Comparison of ENCODE assay signal across 21 cellular contexts in the genomic region with DNA sequence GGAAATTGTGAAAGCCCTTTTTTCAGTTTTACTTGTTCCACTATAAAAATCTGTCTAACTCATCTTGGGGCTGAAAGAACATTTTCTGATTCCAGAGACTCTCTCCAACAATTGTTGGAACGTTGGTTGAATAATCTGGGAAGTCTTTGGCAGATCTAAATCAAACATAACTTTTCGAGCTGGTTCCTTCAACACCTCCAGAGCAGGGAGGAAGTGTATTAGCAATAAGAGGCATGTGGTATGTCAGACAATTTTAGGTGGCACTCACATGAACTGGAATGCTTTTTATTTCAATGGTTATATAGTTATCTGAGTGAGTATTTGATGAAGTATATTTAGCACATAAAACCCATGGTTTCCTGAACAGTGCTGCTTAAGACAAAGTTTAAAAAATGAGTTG.
"Had no signal": no experiment of that assay in that cellular context is flagged by ENCODE, and none has a peak within 500 bp of the region (broad histone marks: within the 10 kb centered on the region; RNA-seq: fewer than 3 reads in every experiment).

No MANE protein-coding gene starts in this region.

- H3K4me2 ChIP-seq: SK-N-SH had no signal

- H3K9me3 Mint-ChIP-seq: activated CD4-positive, alpha-beta memory T cell treated with anti-CD3 and anti-CD28 coated beads for 36 hours; activated naive CD4-positive, alpha-beta T cell treated with anti-CD3 and anti-CD28 coated beads, Interleukin-2, amount 10 ng/mL, durations not matched to agents 7 days and 5 days; activated T-cell treated with anti-CD3 and anti-CD28 coated beads, Interleukin-2, amount 50 U/mL, for 72 hours; dendritic cell treated with granulocyte-macrophage colony-stimulating factor and Interleukin-4, amounts not matched to agents 40 ng/mL and 50 ng/mL, for 4 days; nephron progenitor cell; stimulated activated naive B cell treated with anti-CD40 and anti-IgM and Interleukin-4, amounts not matched to agents 10 μg/mL and 1 μg/mL and 100 μg/mL, for 72 hours had no signal

- H2AFZ ChIP-seq: parathyroid adenoma had no signal

- H3K4me1 Mint-ChIP-seq: activated naive CD4-positive, alpha-beta T cell treated with anti-CD3 and anti-CD28 coated beads, Interleukin-2, amount 10 ng/mL, durations not matched to agents 7 days and 5 days; stimulated activated naive B cell treated with anti-CD40 and anti-IgM and Interleukin-4, amounts not matched to agents 10 μg/mL and 1 μg/mL and 100 μg/mL, for 72 hours had no signal

- H3K27me3 ChIP-seq: upper lobe of right lung had no signal

- H3K79me2 ChIP-seq: parathyroid adenoma had no signal

- H3K9ac ChIP-seq: parathyroid adenoma, SK-N-SH had no signal

- DNase-seq: activated CD4-positive, alpha-beta memory T cell treated with anti-CD3 and anti-CD28 coated beads for 36 hours; activated CD4-positive, alpha-beta T cell treated with anti-CD3 and anti-CD28 coated beads for 48 hours; activated effector memory CD4-positive, alpha-beta T cell treated with anti-CD3 and anti-CD28 coated beads, Interleukin-2, amount 50 U/mL, for 16 hours; activated naive CD4-positive, alpha-beta T cell treated with anti-CD3 and anti-CD28 coated beads, Interleukin-2, amount 10 ng/mL, durations not matched to agents 7 days and 5 days; activated T-cell treated with anti-CD3 and anti-CD28 coated beads, Interleukin-2, amount 50 U/mL, for 72 hours; amygdala; effector CD4-positive, alpha-beta T cell; gastrocnemius medialis; mammary epithelial cell; midbrain; nephron progenitor cell; SK-N-SH; stimulated activated CD4-positive, alpha-beta T cell treated with anti-CD3 and anti-CD28 coated beads, Interleukin-2, amount 100 ng/mL, for 48 hours; stimulated activated CD8-positive, alpha-beta memory T cell treated with anti-CD3 and anti-CD28 coated beads, Interleukin-4, amount 100 ng/mL, for 48 hours; stimulated activated naive B cell treated with anti-CD40 and anti-IgM and Interleukin-4, amounts not matched to agents 10 μg/mL and 1 μg/mL and 100 μg/mL, for 72 hours had no signal

- H3K9me3 ChIP-seq: gastrocnemius medialis, SK-N-SH, upper lobe of right lung had no signal

- ATAC-seq: activated T-cell treated with anti-CD3 and anti-CD28 coated beads, Interleukin-2, amount 50 U/mL, for 72 hours; esophagus mucosa; gastrocnemius medialis; left lobe of liver; stimulated activated naive B cell treated with anti-CD40 and anti-IgM and Interleukin-4, amounts not matched to agents 10 μg/mL and 1 μg/mL and 100 μg/mL, for 72 hours; upper lobe of right lung had no signal

- H3K36me3 Mint-ChIP-seq: activated CD4-positive, alpha-beta memory T cell treated with anti-CD3 and anti-CD28 coated beads for 36 hours; activated naive CD4-positive, alpha-beta T cell treated with anti-CD3 and anti-CD28 coated beads, Interleukin-2, amount 10 ng/mL, durations not matched to agents 7 days and 5 days; stimulated activated naive B cell treated with anti-CD40 and anti-IgM and Interleukin-4, amounts not matched to agents 10 μg/mL and 1 μg/mL and 100 μg/mL, for 72 hours had no signal

- H3K4me3 Mint-ChIP-seq: activated CD4-positive, alpha-beta memory T cell treated with anti-CD3 and anti-CD28 coated beads for 36 hours; activated naive CD4-positive, alpha-beta T cell treated with anti-CD3 and anti-CD28 coated beads, Interleukin-2, amount 10 ng/mL, durations not matched to agents 7 days and 5 days; activated T-cell treated with anti-CD3 and anti-CD28 coated beads, Interleukin-2, amount 50 U/mL, for 72 hours; dendritic cell treated with granulocyte-macrophage colony-stimulating factor and Interleukin-4, amounts not matched to agents 40 ng/mL and 50 ng/mL, for 4 days; nephron progenitor cell; stimulated activated naive B cell treated with anti-CD40 and anti-IgM and Interleukin-4, amounts not matched to agents 10 μg/mL and 1 μg/mL and 100 μg/mL, for 72 hours had no signal

- H3K27me3 Mint-ChIP-seq: activated CD4-positive, alpha-beta memory T cell treated with anti-CD3 and anti-CD28 coated beads for 36 hours; activated naive CD4-positive, alpha-beta T cell treated with anti-CD3 and anti-CD28 coated beads, Interleukin-2, amount 10 ng/mL, durations not matched to agents 7 days and 5 days had no signal

- FAIRE-seq: kidney had no signal

- H3K27ac Mint-ChIP-seq: activated CD4-positive, alpha-beta memory T cell treated with anti-CD3 and anti-CD28 coated beads for 36 hours; activated naive CD4-positive, alpha-beta T cell treated with anti-CD3 and anti-CD28 coated beads, Interleukin-2, amount 10 ng/mL, durations not matched to agents 7 days and 5 days; activated T-cell treated with anti-CD3 and anti-CD28 coated beads, Interleukin-2, amount 50 U/mL, for 72 hours; dendritic cell treated with granulocyte-macrophage colony-stimulating factor and Interleukin-4, amounts not matched to agents 40 ng/mL and 50 ng/mL, for 4 days; nephron progenitor cell; stimulated activated naive B cell treated with anti-CD40 and anti-IgM and Interleukin-4, amounts not matched to agents 10 μg/mL and 1 μg/mL and 100 μg/mL, for 72 hours had no signal

- H3K27ac ChIP-seq: gastrocnemius medialis, parathyroid adenoma, upper lobe of right lung had no signal

- H3K4me3 ChIP-seq: gastrocnemius medialis, upper lobe of right lung had no signal

- H3K4me1 ChIP-seq: gastrocnemius medialis, parathyroid adenoma, upper lobe of right lung had no signal

- H3K36me3 ChIP-seq: gastrocnemius medialis, upper lobe of right lung had no signal
